Comparison of ENCODE assay signal across 27 cellular contexts in the genomic region with DNA sequence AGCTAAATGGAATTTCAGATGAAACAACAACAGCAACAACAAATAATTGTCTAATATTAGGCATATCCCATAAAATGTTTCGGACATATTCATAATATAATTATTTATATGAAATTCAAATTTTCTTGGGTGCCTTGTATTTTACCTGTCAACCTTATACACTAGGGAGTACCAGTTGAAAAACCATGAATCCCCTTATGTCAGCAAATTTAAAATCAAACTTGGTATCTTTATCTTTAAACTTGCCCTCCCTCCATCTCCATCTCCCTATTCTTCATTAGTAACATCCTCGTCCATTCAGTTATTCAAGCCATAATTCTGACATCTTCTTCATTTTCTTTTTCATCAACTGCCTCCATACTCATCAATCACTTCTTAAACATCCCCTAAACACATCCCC.
A peak's percentile ranks its signal among the peaks of the same experiment; 100 is the strongest.
DNase-seq lines count a peak whose midpoint lies in the region; ATAC-seq, FAIRE-seq and TF ChIP-seq lines count a peak whose summit lies in the region.
"Had no signal": no experiment of that assay in that cellular context is flagged by ENCODE, and none has a peak within 500 bp of the region (broad histone marks: within the 10 kb centered on the region; RNA-seq: fewer than 3 reads in every experiment).

No MANE protein-coding gene starts in this region.

- no peaks in the 10 kb centered on the region for H3K79me2 ChIP-seq in K562 (ENCODE audit: control insufficient read depth, insufficient read depth, low read length)

- intact Hi-C loops in K562 (cut with micrococcal nuclease), result no loop called here

- no peak overlapping the region for H2AFZ ChIP-seq in K562 (ENCODE audit: low read depth, low read length)

- H3K4me3 ChIP-seq in A549 (no peak overlapping the region), K562 (no peak overlapping the region)
- H3K4me3 ChIP-seq: BLaER1, GM12878 had no signal

- in situ Hi-C loops in K562 (cut with MboI), result no loop called here

- TF ChIP-seq CTCF in A549 (IDR thresholded peaks at IDR 0.05), result no peak
- TF ChIP-seq CTCF in K562 (IDR thresholded peaks at IDR 0.05 in 2 of 3, conservative IDR thresholded peaks at IDR 0.05 in 1 of 3; ENCODE audit: insufficient read depth in 2 of 3, low read depth in 1 of 3, low read length in 3 of 3), result no peak

- TF ChIP-seq POLR2A in A549 (IDR thresholded peaks at IDR 0.05; ENCODE audit: low read length) (no peak), K562 (conservative IDR thresholded peaks at IDR 0.05) (no peak)

- no peaks in the 10 kb centered on the region for H4K20me1 ChIP-seq in K562 (replicated peaks; ENCODE audit: control insufficient read depth, insufficient read depth, low read length)
- H4K20me1 ChIP-seq: BLaER1 had no signal

- H3K9me3 Mint-ChIP-seq in activated naive CD8-positive, alpha-beta T cell treated with anti-CD3 and anti-CD28 coated beads, Interleukin-2, amount 10 ng/mL, durations not matched to agents 7 days and 5 days, result peaks cover 8% of the 10 kb centered on the region
- H3K9me3 Mint-ChIP-seq in activated naive CD8-positive, alpha-beta T cell treated with anti-CD3 and anti-CD28 coated beads for 36 hours, result peaks cover 3% of the 10 kb centered on the region

- CTCF ChIA-PET in A549 (lab: Yijun Ruan, JAX) (no interaction called here), K562 (lab: Yijun Ruan, JAX; ENCODE audit: low intra/inter-chr PET ratio) (no interaction called here)

- H3K4me2 ChIP-seq in A549, result no peak overlapping the region
- H3K4me2 ChIP-seq in K562 (ENCODE audit: insufficient read depth, low read length), result no peak overlapping the region
- H3K4me2 ChIP-seq: BLaER1 had no signal

- H3K9me3 ChIP-seq in A549, result no peaks in the 10 kb centered on the region
- no peaks in the 10 kb centered on the region for H3K9me3 ChIP-seq in K562 (replicated peaks; ENCODE audit: control insufficient read depth, insufficient read depth, low read depth, low read length)
- H3K9me3 ChIP-seq: BE2C, BLaER1 had no signal

- 2% methylated on average over 2 of the region's 2 CpGs for WGBS in A549 (ENCODE audit: missing lambda C conversion rate)
- 3% methylated on average over 2 of the region's 2 CpGs for WGBS in K562 (ENCODE audit: insufficient coverage, low coverage, missing lambda C conversion rate)

- H3K36me3 Mint-ChIP-seq in activated naive CD8-positive, alpha-beta T cell treated with anti-CD3 and anti-CD28 coated beads, Interleukin-2, amount 10 ng/mL, durations not matched to agents 7 days and 5 days, result no peaks in the 10 kb centered on the region
- no peaks in the 10 kb centered on the region for H3K36me3 Mint-ChIP-seq in activated naive CD8-positive, alpha-beta T cell treated with anti-CD3 and anti-CD28 coated beads for 36 hours
- H3K36me3 Mint-ChIP-seq: CD14-positive monocyte; CD4-positive, alpha-beta memory T cell; CD4-positive, CD25-positive, alpha-beta regulatory T cell; CD8-positive, alpha-beta memory T cell had no signal

- no peaks in the 10 kb centered on the region for H3K4me1 Mint-ChIP-seq in activated naive CD8-positive, alpha-beta T cell treated with anti-CD3 and anti-CD28 coated beads, Interleukin-2, amount 10 ng/mL, durations not matched to agents 7 days and 5 days
- no peaks in the 10 kb centered on the region for H3K4me1 Mint-ChIP-seq in activated naive CD8-positive, alpha-beta T cell treated with anti-CD3 and anti-CD28 coated beads for 36 hours
- H3K4me1 Mint-ChIP-seq: CD14-positive monocyte; CD4-positive, alpha-beta memory T cell; CD4-positive, CD25-positive, alpha-beta regulatory T cell; CD8-positive, alpha-beta memory T cell had no signal

- H3K27me3 Mint-ChIP-seq in activated naive CD8-positive, alpha-beta T cell treated with anti-CD3 and anti-CD28 coated beads, Interleukin-2, amount 10 ng/mL, durations not matched to agents 7 days and 5 days, result no peaks in the 10 kb centered on the region
- H3K27me3 Mint-ChIP-seq in activated naive CD8-positive, alpha-beta T cell treated with anti-CD3 and anti-CD28 coated beads for 36 hours, result no peaks in the 10 kb centered on the region
- H3K27me3 Mint-ChIP-seq: CD4-positive, alpha-beta memory T cell; CD4-positive, CD25-positive, alpha-beta regulatory T cell; CD8-positive, alpha-beta memory T cell had no signal

- TF ChIP-seq EP300 in A549 (IDR thresholded peaks at IDR 0.05) (no peak), K562 (IDR thresholded peaks at IDR 0.05; ENCODE audit: low read length) (no peak)

- H3K9me1 ChIP-seq in K562 (ENCODE audit: control insufficient read depth, insufficient read depth, low read length), result no peaks in the 10 kb centered on the region

- H3K27me3 ChIP-seq in K562 (ENCODE audit: control insufficient read depth in 2 of 2, insufficient read depth in 2 of 2, low read length in 2 of 2), result no peaks in the 10 kb centered on the region
- H3K27me3 ChIP-seq: BE2C, BLaER1 had no signal

- H3K27ac Mint-ChIP-seq in activated naive CD8-positive, alpha-beta T cell treated with anti-CD3 and anti-CD28 coated beads, Interleukin-2, amount 10 ng/mL, durations not matched to agents 7 days and 5 days, result peak overlapping the region; percentile 59
- no peak overlapping the region for H3K27ac Mint-ChIP-seq in activated naive CD8-positive, alpha-beta T cell treated with anti-CD3 and anti-CD28 coated beads for 36 hours
- H3K27ac Mint-ChIP-seq: CD14-positive monocyte; CD4-positive, alpha-beta memory T cell; CD4-positive, CD25-positive, alpha-beta regulatory T cell; CD8-positive, alpha-beta memory T cell had no signal

- POLR2A ChIA-PET in activated naive CD8-positive, alpha-beta T cell treated with anti-CD3 and anti-CD28 coated beads, Interleukin-2, amount 10 ng/mL, durations not matched to agents 7 days and 5 days (lab: Charles Lee), result no interaction called here
- POLR2A ChIA-PET in A549 (lab: Yijun Ruan, JAX) (no interaction called here), K562 (lab: Yijun Ruan, JAX) (no interaction called here)

- no peak overlapping the region for H3K9ac ChIP-seq in K562 (ENCODE audit: insufficient read depth in 1 of 2, low read depth in 2 of 2, low read length in 2 of 2)
- H3K9ac ChIP-seq: BLaER1 had no signal

- no peak overlapping the region for H3K27ac ChIP-seq in A549
- H3K27ac ChIP-seq in K562 (ENCODE audit: extremely low read depth, low read depth, low read length), result no peak overlapping the region
- H3K27ac ChIP-seq: 22Rv1, BLaER1 had no signal

- TF ChIP-seq RAD21 in A549 (conservative IDR thresholded peaks at IDR 0.05 in 1 of 2, IDR thresholded peaks at IDR 0.05 in 1 of 2), result no peak
- TF ChIP-seq RAD21 in K562 (CRISPR knock-in tag; conservative IDR thresholded peaks at IDR 0.05 in 1 of 2, IDR thresholded peaks at IDR 0.05 in 1 of 2), result no peak

- FAIRE-seq in A549 (lab: Jason Lieb, UNC) (no peak), K562 (lab: Jason Lieb, UNC) (no peak)
- FAIRE-seq: GM12878, GM12892, GM18507, GM19239 had no signal

- H3K4me3 Mint-ChIP-seq in activated naive CD8-positive, alpha-beta T cell treated with anti-CD3 and anti-CD28 coated beads, Interleukin-2, amount 10 ng/mL, durations not matched to agents 7 days and 5 days, result no peak overlapping the region
- no peak overlapping the region for H3K4me3 Mint-ChIP-seq in activated naive CD8-positive, alpha-beta T cell treated with anti-CD3 and anti-CD28 coated beads for 36 hours
- H3K4me3 Mint-ChIP-seq: CD14-positive monocyte; CD4-positive, alpha-beta memory T cell; CD4-positive, CD25-positive, alpha-beta regulatory T cell; CD8-positive, alpha-beta memory T cell had no signal

- DNase-seq in activated naive CD8-positive, alpha-beta T cell treated with anti-CD3 and anti-CD28 coated beads, Interleukin-2, amount 10 ng/mL, durations not matched to agents 7 days and 5 days, result no peak
- DNase-seq in activated naive CD8-positive, alpha-beta T cell treated with anti-CD3 and anti-CD28 coated beads for 36 hours, result no peak
- DNase-seq in A549 (ENCODE audit: low read depth in 1 of 2, low spot score in 1 of 2) (no peak), K562 (ENCODE audit: extremely low read depth in 1 of 4, low spot score in 3 of 4) (no peak), NCI-H82 (lab: John Stamatoyannopoulos, UW) (no peak), dedifferentiated amniotic fluid mesenchymal stem cell (ENCODE audit: extremely low spot score) (no peak)
- DNase-seq: ACHN; BE2C; C1 segment of cervical spinal cord; CD4-positive, alpha-beta memory T cell; CD4-positive, CD25-positive, alpha-beta regulatory T cell; CD8-positive, alpha-beta memory T cell; COR-L47; DMS 273 treated with DMSO at 0.1 percent for 48 hours; DMS153; DMS53; DMS79; DND-41; EL; GDM1 had no signal

- H3K4me1 ChIP-seq in A549, result no peaks in the 10 kb centered on the region
- H3K4me1 ChIP-seq in K562 (replicated peaks in 1 of 2; ENCODE audit: control insufficient read depth in 2 of 2, insufficient read depth in 2 of 2, low read length in 2 of 2), result no peaks in the 10 kb centered on the region
- H3K4me1 ChIP-seq: BE2C, BLaER1 had no signal

- no peak for ATAC-seq in activated naive CD8-positive, alpha-beta T cell treated with anti-CD3 and anti-CD28 coated beads, Interleukin-2, amount 10 ng/mL, durations not matched to agents 7 days and 5 days (ENCODE audit: low read depth)
- ATAC-seq in A549 (no peak), K562 (no peak)
- ATAC-seq: GM12878 had no signal

- no peaks in the 10 kb centered on the region for H3K36me3 ChIP-seq in K562 (ENCODE audit: control insufficient read depth, insufficient read depth, low read length)
- H3K36me3 ChIP-seq: BE2C, BLaER1 had no signal

- no TSS peak for BruUV-seq in K562 (replicated peaks; lab: Mats Ljungman, UMichigan)

TF ChIP-seq in A549, 52 proteins besides CTCF, POLR2A, EP300 and RAD21:
- TF ChIP-seq KDM5A (IDR thresholded peaks at IDR 0.05) (no peak), MAFK (IDR thresholded peaks at IDR 0.05; ENCODE audit: partially characterized antibody) (peak; percentile 60)
TF ChIP-seq in A549: peak in this region for 1.

TF ChIP-seq in K562, 482 proteins besides CTCF, POLR2A, EP300 and RAD21 (continues in another document):
- no peak for TF ChIP-seq ZC3H4 (CRISPR knock-in tag; IDR thresholded peaks at IDR 0.05; ENCODE audit: borderline replicate concordance)
- no peak for TF ChIP-seq ZNF197 (CRISPR knock-in tag; IDR thresholded peaks at IDR 0.05; ENCODE audit: low read depth)
- no peak for TF ChIP-seq HNRNPH1 (optimal IDR thresholded peaks at IDR 0.05; ENCODE audit: low read depth, low read length)
- TF ChIP-seq CC2D1A (IDR thresholded peaks at IDR 0.05), result no peak
- peak; percentile 38; the same call in 1 of the 2 replicates for TF ChIP-seq ZNF316 (IDR thresholded peaks at IDR 0.05)
- no peak for TF ChIP-seq TCFL5 (CRISPR knock-in tag; conservative IDR thresholded peaks at IDR 0.05)
- peak; percentile 59 for TF ChIP-seq MAFK (IDR thresholded peaks at IDR 0.05; ENCODE audit: low read length)
- no peak for TF ChIP-seq JUNB (CRISPR knock-in tag; conservative IDR thresholded peaks at IDR 0.05)
